In the genomic region with DNA sequence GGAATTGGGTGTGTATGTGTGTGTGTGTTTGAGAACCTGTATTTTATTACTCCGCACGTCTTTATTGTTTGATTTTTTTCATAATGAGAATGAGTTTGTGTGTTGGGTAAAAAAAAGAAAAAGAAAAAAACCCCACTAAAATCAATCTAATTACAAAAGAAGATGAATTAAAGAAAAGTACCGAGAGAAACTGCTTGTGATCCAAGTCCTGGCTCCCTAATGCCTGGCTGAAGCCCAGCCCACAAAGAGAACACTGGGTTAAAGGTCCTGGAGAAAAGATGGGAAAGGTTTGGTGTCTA, we compare ENCODE assay signal across 8 cellular contexts. TPM values are rescaled to one million over a fixed set of nuclear protein-coding genes. Genes with fewer than 3 reads are reported as not detected.
DNase-seq lines count a peak whose midpoint lies in the region; ATAC-seq and TF ChIP-seq lines count a peak whose summit lies in the region.

No MANE protein-coding gene starts in this region.

- no peak for TF ChIP-seq CTCF in left ventricle myocardium inferior (IDR thresholded peaks at IDR 0.05; ENCODE audit: borderline replicate concordance)
- TF ChIP-seq CTCF in vagina (IDR thresholded peaks at IDR 0.05): no peak

- DNase-seq in left ventricle myocardium inferior (no peak), Right ventricle myocardium inferior (ENCODE audit: missing footprints) (no peak), caudate nucleus (lab: John Stamatoyannopoulos, UW) (no peak), vagina (ENCODE audit: extremely low spot score in 2 of 2) (no peak), NCI-H446 (lab: John Stamatoyannopoulos, UW) (no peak)

- intact Hi-C loops in left ventricle myocardium inferior (cut with micrococcal nuclease) (no loop called here), Right ventricle myocardium inferior (cut with DNase I) (no loop called here), vagina (cut with DNase I) (no loop called here)

- H3K36me3 ChIP-seq in left ventricle myocardium inferior (peaks cover 27% of the 10 kb centered on the region), vagina (peaks cover 0 to 12% of the 10 kb centered on the region in 2 donors)

- no peak for TF ChIP-seq POLR2A in vagina (IDR thresholded peaks at IDR 0.05)

- H3K4me1 ChIP-seq in left ventricle myocardium inferior (peaks cover 52% of the 10 kb centered on the region), mononuclear cell (ENCODE audit: insufficient read depth, low read length) (peaks cover 33% of the 10 kb centered on the region), vagina (peaks cover 51% of the 10 kb centered on the region)

- no peaks in the 10 kb centered on the region for H3K27me3 ChIP-seq in left ventricle myocardium inferior (ENCODE audit: low read depth)
- H3K27me3 ChIP-seq in mononuclear cell (ENCODE audit: insufficient read depth, low read length): peaks cover 3% of the 10 kb centered on the region
- no peaks in the 10 kb centered on the region for H3K27me3 ChIP-seq in vagina

- H3K4me3 ChIP-seq in left ventricle myocardium inferior: peak overlapping the region; percentile 81
- H3K4me3 ChIP-seq in mononuclear cell (ENCODE audit: low read length): peak overlapping the region; percentile 47
- peak overlapping the region; percentile 72 to 75 for H3K4me3 ChIP-seq in vagina

- ATAC-seq in Right ventricle myocardium inferior (no peak), HG03354 (IDR thresholded peaks at IDR 0.05; ENCODE audit: poor library complexity, severe bottlenecking, unreplicated experiment) (no peak), HG02623 (IDR thresholded peaks at IDR 0.05; ENCODE audit: unreplicated experiment) (no peak)

- peak overlapping the region; percentile 94 for H3K27ac ChIP-seq in left ventricle myocardium inferior (replicated peaks)
- H3K27ac ChIP-seq in caudate nucleus (ENCODE audit: low read depth, low read length): peak overlapping the region; percentile 96
- H3K27ac ChIP-seq in vagina: peak overlapping the region; percentile 90

- H3K9me3 ChIP-seq in left ventricle myocardium inferior (replicated peaks): no peaks in the 10 kb centered on the region
- no peaks in the 10 kb centered on the region for H3K9me3 ChIP-seq in mononuclear cell (ENCODE audit: low read depth, low read length)
- no peaks in the 10 kb centered on the region for H3K9me3 ChIP-seq in vagina

RNA-seq across cellular contexts. Expression of a gene that starts 0.6 kb away (rescaled TPM):
- total RNA-seq in left ventricle myocardium inferior (37.5 TPM), Right ventricle myocardium inferior (35.4 TPM), mononuclear cell (3.4 TPM), vagina (31.7 TPM)

RNA-seq across cellular contexts. Expression of a gene that starts 3.4 kb away (rescaled TPM):
- 9.0 TPM for total RNA-seq in left ventricle myocardium inferior
- total RNA-seq in Right ventricle myocardium inferior: 7.9 TPM
- total RNA-seq in mononuclear cell: 12.5 TPM
- 8.6 TPM for total RNA-seq in vagina

RNA-seq across cellular contexts. Expression of a gene that starts 15.2 kb away (rescaled TPM):
- total RNA-seq in left ventricle myocardium inferior (71.2 TPM), Right ventricle myocardium inferior (73.7 TPM), mononuclear cell (51.0 TPM), vagina (66.0 TPM)

RNA-seq across cellular contexts. Expression of a gene that starts 20.1 kb away (rescaled TPM):
- total RNA-seq in left ventricle myocardium inferior: 9.1 TPM
- total RNA-seq in Right ventricle myocardium inferior: 8.0 TPM
- 1.5 TPM for total RNA-seq in mononuclear cell
- 13.5 TPM for total RNA-seq in vagina

RNA-seq across cellular contexts. Expression of a gene that starts 46.6 kb away (rescaled TPM):
- 9.7 TPM for total RNA-seq in left ventricle myocardium inferior
- 10.1 TPM for total RNA-seq in Right ventricle myocardium inferior
- 5.6 TPM for total RNA-seq in mononuclear cell
- total RNA-seq in vagina: 37.8 TPM
